Comparison of ENCODE assay signal across 8 cellular contexts in the genomic region with DNA sequence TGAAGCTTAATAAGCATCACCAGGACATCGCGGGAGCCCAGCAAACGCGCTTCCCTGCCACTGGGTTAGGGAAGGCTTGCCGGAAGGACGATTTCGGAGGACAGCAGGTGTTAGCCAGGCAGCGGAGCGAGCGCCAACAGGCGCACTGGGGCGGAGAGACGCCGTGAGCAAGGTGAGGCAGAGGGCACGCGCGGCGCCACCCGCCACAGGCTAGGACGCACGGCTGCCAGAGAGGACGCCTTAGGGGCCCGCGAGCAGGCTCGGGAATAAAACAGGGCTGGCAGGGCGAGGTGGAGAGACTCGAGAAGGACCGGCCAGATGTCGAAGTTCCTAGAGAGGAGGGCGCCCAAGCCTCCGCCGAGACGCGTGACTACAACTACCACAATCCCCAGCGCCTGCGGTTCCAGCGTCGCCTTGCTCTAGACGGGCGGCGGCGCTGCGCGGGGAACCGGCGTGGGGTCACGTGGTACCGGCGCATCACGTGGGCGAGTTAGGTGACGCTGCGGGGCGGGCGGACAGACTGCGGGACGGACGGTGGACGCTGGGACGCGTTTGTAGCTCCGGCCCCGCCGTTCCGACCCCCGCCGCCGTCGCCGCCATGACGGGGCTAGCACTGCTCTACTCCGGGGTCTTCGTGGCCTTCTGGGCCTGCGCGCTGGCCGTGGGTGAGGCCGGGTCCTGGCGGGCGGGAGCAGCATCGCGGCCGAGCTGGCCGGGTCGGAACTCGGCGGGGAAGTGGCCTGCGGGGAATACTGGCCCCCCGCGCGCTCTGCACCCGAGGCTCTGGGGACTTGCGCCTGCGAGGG. TPM values are rescaled to one million over a fixed set of nuclear protein-coding genes. Genes with fewer than 3 reads are reported as not detected.
DNase-seq lines count a peak whose midpoint lies in the region; ATAC-seq and TF ChIP-seq lines count a peak whose summit lies in the region.

A gene (plus strand): TSS at position 518 of the 806 bp plus-strand sequence. CDS start 81 bp downstream, at position 599.

- peak within 1 kb of the TSS; percentile 84 to 98 (median 97) for H3K4me3 ChIP-seq in right lobe of liver

- H3K4me1 ChIP-seq in right lobe of liver: peaks cover 0 to 41% (median 16%) of the 10 kb centered on the region in 4 donors

- H3K4me1 Mint-ChIP-seq in CD4-positive, alpha-beta T cell (ENCODE audit: low read depth): peaks cover 68% of the 10 kb centered on the region
- H3K4me1 Mint-ChIP-seq in activated CD4-positive, alpha-beta memory T cell treated with anti-CD3 and anti-CD28 coated beads for 36 hours (ENCODE audit: low read depth): peaks cover 57% of the 10 kb centered on the region

- no peaks in the 10 kb centered on the region for H3K9me3 ChIP-seq in CD4-positive, alpha-beta T cell (ENCODE audit: control insufficient read depth, low read length)
- no peaks in the 10 kb centered on the region for H3K9me3 ChIP-seq in right lobe of liver

- H3K4me3 Mint-ChIP-seq in CD4-positive, alpha-beta T cell: peak within 1 kb of the TSS; percentile 96
- H3K4me3 Mint-ChIP-seq in activated CD4-positive, alpha-beta memory T cell treated with anti-CD3 and anti-CD28 coated beads for 36 hours: peak within 1 kb of the TSS; percentile 83

- TF ChIP-seq POLR2A in right lobe of liver (IDR thresholded peaks at IDR 0.05): peak; percentile 89

- POLR2A ChIA-PET in CD4-positive, alpha-beta T cell (lab: Charles Lee): interaction anchor here (0.8 to 2.6 kb wide), 6 partner anchors 12 to 55 kb away, joined by 3 to 10 read pairs (median 6); a partner anchor contains a TSS
- POLR2A ChIA-PET in activated CD4-positive, alpha-beta memory T cell treated with anti-CD3 and anti-CD28 coated beads for 36 hours (lab: Charles Lee): interaction anchor here (0.6 to 2.4 kb wide), 6 partner anchors 14 to 756 kb away, joined by 3 to 7 read pairs (median 5); a partner anchor contains a TSS

- H3K27ac Mint-ChIP-seq in CD4-positive, alpha-beta T cell: peak within 1 kb of the TSS; percentile 92
- H3K27ac Mint-ChIP-seq in activated CD4-positive, alpha-beta memory T cell treated with anti-CD3 and anti-CD28 coated beads for 36 hours: peak within 1 kb of the TSS; percentile 89

- H3K27me3 ChIP-seq in CD4-positive, alpha-beta T cell (ENCODE audit: control insufficient read depth, insufficient read depth, low read length): peaks cover under 1% of the 10 kb centered on the region
- no peaks in the 10 kb centered on the region for H3K27me3 ChIP-seq in right lobe of liver

- CTCF ChIA-PET in CD4-positive, alpha-beta T cell (lab: Charles Lee): interaction anchor here (1.0 to 2.8 kb wide), 6 partner anchors 16 to 71 kb away, joined by 4 to 13 read pairs (median 8); a partner anchor contains a TSS
- CTCF ChIA-PET in activated CD4-positive, alpha-beta memory T cell treated with anti-CD3 and anti-CD28 coated beads for 36 hours (lab: Charles Lee): interaction anchor here (0.8 to 2.7 kb wide), 5 partner anchors 10 to 211 kb away, joined by 3 to 15 read pairs (median 3); no protein-coding TSS in a partner anchor

- intact Hi-C loops in CD4-positive, alpha-beta T cell (cut with DNase I, micrococcal nuclease): loop anchor here (1.0 to 10.0 kb wide), 8 partner anchors 17 to 1207 kb away; a partner anchor contains a TSS
- intact Hi-C loops in activated CD4-positive, alpha-beta memory T cell treated with anti-CD3 and anti-CD28 coated beads for 36 hours (cut with micrococcal nuclease): loop anchor here (1.0 to 5.0 kb wide), 2 partner anchors 28 to 238 kb away; a partner anchor contains a TSS
- intact Hi-C loops in right lobe of liver (cut with DNase I): no loop called here

- H3K27me3 Mint-ChIP-seq in CD4-positive, alpha-beta T cell: peaks cover under 1% of the 10 kb centered on the region
- no peaks in the 10 kb centered on the region for H3K27me3 Mint-ChIP-seq in activated CD4-positive, alpha-beta memory T cell treated with anti-CD3 and anti-CD28 coated beads for 36 hours

- peak; percentile 85 to 95 (median 89) for DNase-seq in CD4-positive, alpha-beta T cell
- DNase-seq in HK-2 (ENCODE audit: unreplicated experiment) (peak; percentile 96), NCI-H82 treated with DMSO at 0.1 percent for 48 hours (lab: John Stamatoyannopoulos, UW; ENCODE audit: unreplicated experiment) (peak; percentile 94), dermis microvascular lymphatic vessel endothelial cell (ENCODE audit: low read depth in 2 of 2) (peak; percentile 78 to 94), right lobe of liver (peak; percentile 98 to 99 (median 98))
- peak; percentile 98 for DNase-seq in activated CD4-positive, alpha-beta memory T cell treated with anti-CD3 and anti-CD28 coated beads for 36 hours
- DNase-seq in stimulated activated CD4-positive, alpha-beta T cell treated with anti-CD3 and anti-CD28 coated beads, Interleukin-4, amount 100 ng/mL, for 24 hours: peak; percentile 97

- peaks cover 0 to 14% (median 5%) of the 10 kb centered on the region in 4 donors for H3K36me3 ChIP-seq in right lobe of liver

- H3K27ac ChIP-seq in CD4-positive, alpha-beta T cell (ENCODE audit: low read depth, low read length): peak within 1 kb of the TSS; percentile 78
- H3K27ac ChIP-seq in right lobe of liver: peak within 1 kb of the TSS; percentile 86 to 93 (median 91)

- peaks cover 52% of the 10 kb centered on the region for H3K36me3 Mint-ChIP-seq in CD4-positive, alpha-beta T cell (ENCODE audit: low read depth)
- H3K36me3 Mint-ChIP-seq in activated CD4-positive, alpha-beta memory T cell treated with anti-CD3 and anti-CD28 coated beads for 36 hours: peaks cover 31% of the 10 kb centered on the region

- no CpG with 5 or more reads among the region's 93 CpGs for WGBS in right lobe of liver (ENCODE audit: insufficient coverage, low coverage, low lambda C conversion rate, missing lambda C conversion rate)

- no peak for TF ChIP-seq CTCF in CD4-positive, alpha-beta T cell (IDR thresholded peaks at IDR 0.05)
- peak; percentile 5 to 45 (median 24) for TF ChIP-seq CTCF in right lobe of liver (IDR thresholded peaks at IDR 0.05)

- peak; percentile 72 for ATAC-seq in CD4-positive, alpha-beta T cell (ENCODE audit: poor library complexity)
- ATAC-seq in GM19452 (IDR thresholded peaks at IDR 0.05; ENCODE audit: unreplicated experiment) (peak; percentile 67), right lobe of liver (peak; percentile 77 to 82 (median 80))

- no peaks in the 10 kb centered on the region for H3K9me3 Mint-ChIP-seq in CD4-positive, alpha-beta T cell
- no peaks in the 10 kb centered on the region for H3K9me3 Mint-ChIP-seq in activated CD4-positive, alpha-beta memory T cell treated with anti-CD3 and anti-CD28 coated beads for 36 hours

RNA-seq across cellular contexts. Expression of the gene that starts here (rescaled TPM):
- total RNA-seq in CD4-positive, alpha-beta T cell: 10 to 100 TPM; 42.9 to 47.0 TPM
- total RNA-seq in activated CD4-positive, alpha-beta memory T cell treated with anti-CD3 and anti-CD28 coated beads for 36 hours: 10 to 100 TPM; 84.8 to 85.1 TPM
- total RNA-seq in dermis microvascular lymphatic vessel endothelial cell: 111 and 125 TPM in 2 replicates
- total RNA-seq in right lobe of liver: 100 to 1,000 TPM in 2 of 6 experiments, 10 to 100 TPM in 4; 64.4 to 142 (median 76.9) TPM

Comparison
In these comparisons a context has a peak if more than half of its experiments do, and no peak if none do; other contexts are left out.
1. Peak in every context shown above with its lines: DNase-seq, ATAC-seq, H3K4me3 ChIP-seq and H3K27ac ChIP-seq.
2. intact Hi-C loops: an anchor here in CD4-positive, alpha-beta T cell (1.0 to 10.0 kb wide) and activated CD4-positive, alpha-beta memory T cell treated with anti-CD3 and anti-CD28 coated beads for 36 hours (1.0 to 5.0 kb wide); none called in right lobe of liver.